18 cellular contexts compared by ENCODE assay signal in the genomic region with DNA sequence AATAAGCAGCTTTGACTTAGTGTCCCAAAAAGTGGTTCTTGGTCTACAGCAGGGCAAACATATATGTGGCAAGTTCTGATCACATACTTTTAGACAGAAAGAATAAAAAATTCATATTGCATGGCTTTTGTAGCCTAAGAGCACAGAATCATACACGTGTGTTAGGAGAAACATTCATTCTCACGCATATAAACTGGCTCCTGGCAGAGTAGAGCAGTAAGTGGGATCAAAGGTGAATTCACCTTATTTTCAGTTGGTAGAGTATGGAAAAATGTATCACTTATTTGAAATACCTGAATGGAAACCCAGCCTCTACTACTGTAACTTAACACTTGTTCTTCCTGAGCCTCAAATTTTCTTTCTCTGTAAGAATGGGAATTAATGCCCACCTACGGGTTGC. TPM values are rescaled to one million over a fixed set of nuclear protein-coding genes. Genes with fewer than 3 reads are reported as not detected.
DNase-seq lines count a peak whose midpoint lies in the region; ATAC-seq and TF ChIP-seq lines count a peak whose summit lies in the region.
"Had no signal": no experiment of that assay in that cellular context is flagged by ENCODE, and none has a peak within 500 bp of the region (broad histone marks: within the 10 kb centered on the region; RNA-seq: fewer than 3 reads in every experiment).

No MANE protein-coding gene starts in this region.

- H3K27ac ChIP-seq in tibial nerve, result no peak overlapping the region
- H3K27ac ChIP-seq in hepatocyte, result no peak overlapping the region
- H3K27ac ChIP-seq: 22Rv1 had no signal

- DNase-seq in activated CD4-positive, alpha-beta T cell treated with anti-CD3 and anti-CD28 coated beads for 36 hours, result no peak
- no peak for DNase-seq in activated CD4-positive, alpha-beta T cell treated with anti-CD3 and anti-CD28 coated beads, Interleukin-2, amount 50 U/mL, for 1 hour
- no peak for DNase-seq in mucosa of descending colon
- no peak for DNase-seq in effector memory CD8-positive, alpha-beta T cell
- DNase-seq in tibial nerve (ENCODE audit: low spot score in 2 of 2), result no peak
- no peak for DNase-seq in hepatocyte (ENCODE audit: low spot score)
- DNase-seq: CD8-positive, alpha-beta T cell; DMS 273 treated with DMSO at 0.1 percent for 48 hours; GDM1; Karpas-422; NCI-H146; NCI-H446; NCI-H524 treated with DMSO at 0.1 percent for 48 hours had no signal

- H3K4me3 Mint-ChIP-seq in activated CD4-positive, alpha-beta T cell treated with anti-CD3 and anti-CD28 coated beads for 36 hours, result no peak overlapping the region
- H3K4me3 Mint-ChIP-seq in activated T-helper 17 cell treated with anti-CD3 and anti-CD28 coated beads, Interleukin-2, amount 50 U/mL, for 72 hours, result peak overlapping the region; percentile 66
- H3K4me3 Mint-ChIP-seq in effector memory CD8-positive, alpha-beta T cell, result no peak overlapping the region
- H3K4me3 Mint-ChIP-seq: B cell; CD8-positive, alpha-beta T cell had no signal

- H3K4me1 ChIP-seq in mucosa of descending colon (ENCODE audit: low read depth) (no peaks in the 10 kb centered on the region), tibial nerve (no peaks in the 10 kb centered on the region), hepatocyte (ENCODE audit: insufficient read depth) (no peaks in the 10 kb centered on the region)

- H3K27ac Mint-ChIP-seq in activated CD4-positive, alpha-beta T cell treated with anti-CD3 and anti-CD28 coated beads for 36 hours, result peak overlapping the region; percentile 76
- peak overlapping the region; percentile 98 for H3K27ac Mint-ChIP-seq in activated T-helper 17 cell treated with anti-CD3 and anti-CD28 coated beads, Interleukin-2, amount 50 U/mL, for 72 hours
- H3K27ac Mint-ChIP-seq in effector memory CD8-positive, alpha-beta T cell, result no peak overlapping the region
- H3K27ac Mint-ChIP-seq: B cell; CD8-positive, alpha-beta T cell had no signal

- H3K4me3 ChIP-seq in mucosa of descending colon (no peak overlapping the region), tibial nerve (no peak overlapping the region), hepatocyte (no peak overlapping the region)
- H3K4me3 ChIP-seq: GM12878 had no signal

- no peaks in the 10 kb centered on the region for H3K79me2 ChIP-seq in hepatocyte

- H3K27me3 ChIP-seq in tibial nerve (no peaks in the 10 kb centered on the region), hepatocyte (no peaks in the 10 kb centered on the region)

- H3K36me3 ChIP-seq in mucosa of descending colon (ENCODE audit: low read depth) (no peaks in the 10 kb centered on the region), tibial nerve (peaks cover 0 to 3% (median 0%) of the 10 kb centered on the region in 3 donors), hepatocyte (replicated peaks; ENCODE audit: insufficient read depth, low read depth) (no peaks in the 10 kb centered on the region)

- H3K9me3 ChIP-seq in mucosa of descending colon (no peaks in the 10 kb centered on the region), tibial nerve (no peaks in the 10 kb centered on the region), hepatocyte (ENCODE audit: low read depth) (no peaks in the 10 kb centered on the region)

- TF ChIP-seq CTCF in mucosa of descending colon (IDR thresholded peaks at IDR 0.05), result no peak
- no peak for TF ChIP-seq CTCF in tibial nerve (IDR thresholded peaks at IDR 0.05)
- TF ChIP-seq CTCF in hepatocyte (IDR thresholded peaks at IDR 0.05; ENCODE audit: poor library complexity), result no peak

- H3K4me1 Mint-ChIP-seq in activated CD4-positive, alpha-beta T cell treated with anti-CD3 and anti-CD28 coated beads for 36 hours, result peaks cover 16% of the 10 kb centered on the region
- peaks cover 9% of the 10 kb centered on the region for H3K4me1 Mint-ChIP-seq in activated T-helper 17 cell treated with anti-CD3 and anti-CD28 coated beads, Interleukin-2, amount 50 U/mL, for 72 hours
- H3K4me1 Mint-ChIP-seq in effector memory CD8-positive, alpha-beta T cell (ENCODE audit: low read depth in 2 of 2), result no peaks in the 10 kb centered on the region

- H3K27me3 Mint-ChIP-seq in activated CD4-positive, alpha-beta T cell treated with anti-CD3 and anti-CD28 coated beads for 36 hours, result peaks cover under 1% of the 10 kb centered on the region
- H3K27me3 Mint-ChIP-seq in activated T-helper 17 cell treated with anti-CD3 and anti-CD28 coated beads, Interleukin-2, amount 50 U/mL, for 72 hours, result no peaks in the 10 kb centered on the region
- peaks cover 0 to 9% of the 10 kb centered on the region in 2 donors for H3K27me3 Mint-ChIP-seq in effector memory CD8-positive, alpha-beta T cell
- H3K27me3 Mint-ChIP-seq: B cell had no signal

- no peaks in the 10 kb centered on the region for H4K20me1 ChIP-seq in hepatocyte (ENCODE audit: insufficient read depth, poor library complexity, severe bottlenecking)

- WGBS in tibial nerve, 2 donors, result 93 to 94% methylated on average over 3 of the region's 3 CpGs
- 87% methylated on average over 3 of the region's 3 CpGs for WGBS in hepatocyte (ENCODE audit: low lambda C conversion rate, missing lambda C conversion rate)

- no peak overlapping the region for H2AFZ ChIP-seq in hepatocyte

- TF ChIP-seq POLR2A in tibial nerve (IDR thresholded peaks at IDR 0.05), result no peak

- H3K4me2 ChIP-seq in hepatocyte, result no peak overlapping the region

- no peak for TF ChIP-seq EP300 in tibial nerve (IDR thresholded peaks at IDR 0.05)

- ATAC-seq in activated CD4-positive, alpha-beta T cell treated with anti-CD3 and anti-CD28 coated beads for 36 hours, result no peak
- ATAC-seq in activated T-helper 17 cell treated with anti-CD3 and anti-CD28 coated beads, Interleukin-2, amount 50 U/mL, for 72 hours (replicated peaks), result no peak
- peak; percentile 59 for ATAC-seq in mucosa of descending colon
- no peak for ATAC-seq in effector memory CD8-positive, alpha-beta T cell (replicated peaks)
- ATAC-seq: CD8-positive, alpha-beta T cell; GM12878; HepG2 had no signal

- intact Hi-C loops in activated CD4-positive, alpha-beta T cell treated with anti-CD3 and anti-CD28 coated beads for 36 hours (cut with DNase I, micrococcal nuclease), result no loop called here
- intact Hi-C loops in mucosa of descending colon (cut with DNase I, micrococcal nuclease), result no loop called here

- H3K9me3 Mint-ChIP-seq in activated CD4-positive, alpha-beta T cell treated with anti-CD3 and anti-CD28 coated beads for 36 hours (ENCODE audit: low read depth), result no peaks in the 10 kb centered on the region
- no peaks in the 10 kb centered on the region for H3K9me3 Mint-ChIP-seq in activated T-helper 17 cell treated with anti-CD3 and anti-CD28 coated beads, Interleukin-2, amount 50 U/mL, for 72 hours
- H3K9me3 Mint-ChIP-seq in effector memory CD8-positive, alpha-beta T cell, result no peaks in the 10 kb centered on the region
- H3K9me3 Mint-ChIP-seq: CD8-positive, alpha-beta T cell had no signal

- CTCF ChIA-PET in activated CD4-positive, alpha-beta T cell treated with anti-CD3 and anti-CD28 coated beads for 36 hours (lab: Charles Lee), result interaction anchor here (0.9 to 1.9 kb wide), 3 partner anchors 18 to 51 kb away, joined by 3 to 5 read pairs (median 3); no protein-coding TSS in a partner anchor

- no peaks in the 10 kb centered on the region for H3K9me2 ChIP-seq in hepatocyte (replicated peaks; ENCODE audit: insufficient read depth)

- H3K36me3 Mint-ChIP-seq in activated CD4-positive, alpha-beta T cell treated with anti-CD3 and anti-CD28 coated beads for 36 hours (ENCODE audit: low read depth), result peaks cover 5% of the 10 kb centered on the region
- peaks cover 61% of the 10 kb centered on the region for H3K36me3 Mint-ChIP-seq in activated T-helper 17 cell treated with anti-CD3 and anti-CD28 coated beads, Interleukin-2, amount 50 U/mL, for 72 hours (ENCODE audit: low read depth)
- H3K36me3 Mint-ChIP-seq in effector memory CD8-positive, alpha-beta T cell (ENCODE audit: insufficient read depth), result peaks cover 14% of the 10 kb centered on the region

- POLR2A ChIA-PET in activated CD4-positive, alpha-beta T cell treated with anti-CD3 and anti-CD28 coated beads for 36 hours (lab: Charles Lee), result no interaction called here

RNA-seq across cellular contexts. Expression of a gene that starts 34.8 kb away (rescaled TPM):
- 10 to 100 TPM; 22.4 to 27.4 TPM for total RNA-seq in activated CD4-positive, alpha-beta T cell treated with anti-CD3 and anti-CD28 coated beads for 36 hours
- total RNA-seq in activated T-helper 17 cell treated with anti-CD3 and anti-CD28 coated beads, Interleukin-2, amount 50 U/mL, for 72 hours, result 10 to 100 TPM; 44.1 to 49.9 TPM
- total RNA-seq in mucosa of descending colon (10 to 100 TPM in 1 of 3 donors, 1 to 10 TPM in 2; 5.8 to 22.2 (median 9.8) TPM), tibial nerve (10 to 100 TPM; 10.5 to 45.9 (median 13.4) TPM), hepatocyte (5.5 and 6.6 TPM in 2 replicates)
- 1.2 and 3.4 TPM in 2 replicates for polyA plus RNA-seq in hepatocyte

RNA-seq across cellular contexts. Expression of a gene that starts 35.0 kb away (rescaled TPM):
- total RNA-seq in activated CD4-positive, alpha-beta T cell treated with anti-CD3 and anti-CD28 coated beads for 36 hours, result 1 to 10 TPM; 4.0 to 5.0 TPM
- 1 to 10 TPM; 5.0 to 5.6 TPM for total RNA-seq in activated T-helper 17 cell treated with anti-CD3 and anti-CD28 coated beads, Interleukin-2, amount 50 U/mL, for 72 hours
- total RNA-seq in mucosa of descending colon (1 to 10 TPM; 1.1 to 3.4 (median 1.1) TPM), tibial nerve (1 to 10 TPM; 2.4 to 4.5 (median 3.1) TPM), hepatocyte (0.16 and 0.27 TPM in 2 replicates)
- polyA plus RNA-seq in hepatocyte, result 0.73 and 1.6 TPM in 2 replicates

RNA-seq across cellular contexts. Expression of a gene that starts 45.1 kb away (rescaled TPM):
- total RNA-seq in activated CD4-positive, alpha-beta T cell treated with anti-CD3 and anti-CD28 coated beads for 36 hours, result 100 to 1,000 TPM; 173 to 241 TPM
- 100 to 1,000 TPM; 121 to 285 TPM for total RNA-seq in activated T-helper 17 cell treated with anti-CD3 and anti-CD28 coated beads, Interleukin-2, amount 50 U/mL, for 72 hours
- total RNA-seq in mucosa of descending colon (100 to 1,000 TPM in 2 of 3 donors, 10 to 100 TPM in 1; 76.1 to 130 (median 115) TPM), tibial nerve (10 to 100 TPM; 19.9 to 49.2 (median 31.5) TPM), hepatocyte (24.6 and 26.3 TPM in 2 replicates)
- polyA plus RNA-seq in hepatocyte, result 9.1 and 11.4 TPM in 2 replicates

Comparison
In these comparisons a context has a peak if more than half of its experiments do, and no peak if none do; other contexts are left out.
1. H3K27ac Mint-ChIP-seq: peak in activated CD4-positive, alpha-beta T cell treated with anti-CD3 and anti-CD28 coated beads for 36 hours (single experiment) and activated T-helper 17 cell treated with anti-CD3 and anti-CD28 coated beads, Interleukin-2, amount 50 U/mL, for 72 hours (single experiment); none in effector memory CD8-positive, alpha-beta T cell (0 of 2).